ENCODE assay signal across 2 cellular contexts in the genomic region with DNA sequence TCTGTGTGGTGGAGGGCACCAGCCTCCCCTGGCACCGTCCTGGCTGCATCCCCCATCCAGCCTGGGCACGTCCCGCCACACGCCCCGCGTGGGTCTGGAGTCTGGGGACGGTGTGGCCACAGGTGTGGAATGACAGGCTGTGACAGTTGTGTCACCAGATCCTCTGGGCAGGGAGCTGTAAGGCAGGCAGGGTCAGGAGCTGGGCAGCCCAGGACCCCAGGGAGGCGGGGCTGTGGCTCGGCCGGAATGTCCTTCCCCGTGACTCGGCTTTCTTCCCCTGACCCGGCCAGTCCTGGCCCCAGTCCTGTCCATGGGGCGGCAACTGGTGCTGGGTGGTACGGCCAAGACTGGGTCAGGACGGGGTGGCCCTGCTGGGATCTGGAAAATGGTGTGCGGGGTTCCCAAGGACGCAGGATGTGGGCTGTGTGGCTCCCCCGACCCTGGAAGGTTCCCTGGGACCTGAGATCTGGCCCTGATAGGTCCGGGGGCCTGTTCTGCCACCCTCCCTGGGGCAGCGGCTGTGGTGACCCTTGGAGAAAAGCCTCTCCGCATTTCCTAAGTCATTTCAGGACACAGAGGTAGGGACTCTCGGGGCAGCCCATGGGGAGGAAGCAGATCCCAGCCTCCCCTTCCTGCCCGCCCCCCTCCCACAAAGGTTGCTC.
A peak's percentile ranks its signal among the peaks of the same experiment; 100 is the strongest.
TF ChIP-seq lines count a peak whose summit lies in the region.

No MANE protein-coding gene starts in this region.

TF ChIP-seq in IMR-90, 13 proteins besides CTCF, POLR2A, EP300 and RAD21:
- TF ChIP-seq, protein P1, sequence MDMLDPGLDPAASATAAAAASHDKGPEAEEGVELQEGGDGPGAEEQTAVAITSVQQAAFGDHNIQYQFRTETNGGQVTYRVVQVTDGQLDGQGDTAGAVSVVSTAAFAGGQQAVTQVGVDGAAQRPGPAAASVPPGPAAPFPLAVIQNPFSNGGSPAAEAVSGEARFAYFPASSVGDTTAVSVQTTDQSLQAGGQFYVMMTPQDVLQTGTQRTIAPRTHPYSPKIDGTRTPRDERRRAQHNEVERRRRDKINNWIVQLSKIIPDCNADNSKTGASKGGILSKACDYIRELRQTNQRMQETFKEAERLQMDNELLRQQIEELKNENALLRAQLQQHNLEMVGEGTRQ (IDR thresholded peaks at IDR 0.05; ENCODE audit: low read depth, low read length), result no peak
- TF ChIP-seq SMC3 (IDR thresholded peaks at IDR 0.05; ENCODE audit: low read depth, low read length) (no peak), BHLHE40 (IDR thresholded peaks at IDR 0.05; ENCODE audit: low read depth, low read length) (no peak), FOS (IDR thresholded peaks at IDR 0.05; ENCODE audit: low read depth, low read length) (no peak), CHD1 (IDR thresholded peaks at IDR 0.05; ENCODE audit: low read depth, low read length) (no peak), RFX5 (IDR thresholded peaks at IDR 0.05; ENCODE audit: low read depth, low read length) (no peak)
- TF ChIP-seq, protein P2, sequence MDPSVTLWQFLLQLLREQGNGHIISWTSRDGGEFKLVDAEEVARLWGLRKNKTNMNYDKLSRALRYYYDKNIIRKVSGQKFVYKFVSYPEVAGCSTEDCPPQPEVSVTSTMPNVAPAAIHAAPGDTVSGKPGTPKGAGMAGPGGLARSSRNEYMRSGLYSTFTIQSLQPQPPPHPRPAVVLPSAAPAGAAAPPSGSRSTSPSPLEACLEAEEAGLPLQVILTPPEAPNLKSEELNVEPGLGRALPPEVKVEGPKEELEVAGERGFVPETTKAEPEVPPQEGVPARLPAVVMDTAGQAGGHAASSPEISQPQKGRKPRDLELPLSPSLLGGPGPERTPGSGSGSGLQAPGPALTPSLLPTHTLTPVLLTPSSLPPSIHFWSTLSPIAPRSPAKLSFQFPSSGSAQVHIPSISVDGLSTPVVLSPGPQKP (IDR thresholded peaks at IDR 0.05; ENCODE audit: borderline replicate concordance, low read depth, low read length), result no peak
TF ChIP-seq in IMR-90: peak in this region for 0.

TF ChIP-seq in HepG2, 621 proteins besides CTCF, POLR2A, EP300 and RAD21 (continues in another document):
- no peak for TF ChIP-seq SRF (IDR thresholded peaks at IDR 0.05; ENCODE audit: low read depth, low read length)
- peak; percentile 50; the same call in 1 of the 2 replicates for TF ChIP-seq PHF8 (CRISPR knock-in tag; IDR thresholded peaks at IDR 0.05)
- TF ChIP-seq, protein P3, sequence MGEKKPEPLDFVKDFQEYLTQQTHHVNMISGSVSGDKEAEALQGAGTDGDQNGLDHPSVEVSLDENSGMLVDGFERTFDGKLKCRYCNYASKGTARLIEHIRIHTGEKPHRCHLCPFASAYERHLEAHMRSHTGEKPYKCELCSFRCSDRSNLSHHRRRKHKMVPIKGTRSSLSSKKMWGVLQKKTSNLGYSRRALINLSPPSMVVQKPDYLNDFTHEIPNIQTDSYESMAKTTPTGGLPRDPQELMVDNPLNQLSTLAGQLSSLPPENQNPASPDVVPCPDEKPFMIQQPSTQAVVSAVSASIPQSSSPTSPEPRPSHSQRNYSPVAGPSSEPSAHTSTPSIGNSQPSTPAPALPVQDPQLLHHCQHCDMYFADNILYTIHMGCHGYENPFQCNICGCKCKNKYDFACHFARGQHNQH (CRISPR knock-in tag; IDR thresholded peaks at IDR 0.05), result 0 out of 2 replicates have a peak, but pooled peaks have one; percentile 42
- no peak; the same call in 1 of the 2 replicates for TF ChIP-seq MEIS1 (CRISPR knock-in tag; IDR thresholded peaks at IDR 0.05; ENCODE audit: borderline replicate concordance)
- 0 out of 2 replicates have a peak, but pooled peaks have one; percentile 39 for TF ChIP-seq TP53 (CRISPR knock-in tag; conservative IDR thresholded peaks at IDR 0.05)
- 0 out of 2 replicates have a peak, but pooled peaks have one; percentile 54 for TF ChIP-seq ZNF468 (CRISPR knock-in tag; IDR thresholded peaks at IDR 0.05)
- 0 out of 2 replicates have a peak, but pooled peaks have one; percentile 12 for TF ChIP-seq RFXAP (CRISPR knock-in tag; IDR thresholded peaks at IDR 0.05; ENCODE audit: borderline replicate concordance)
- peak; percentile 67 for TF ChIP-seq MED1 (CRISPR knock-in tag; IDR thresholded peaks at IDR 0.05)
- no peak for TF ChIP-seq RFX5 (IDR thresholded peaks at IDR 0.05; ENCODE audit: low read depth, low read length)
- TF ChIP-seq MTA3 (CRISPR knock-in tag; IDR thresholded peaks at IDR 0.05), result no peak
- 0 out of 2 replicates have a peak, but pooled peaks have one; percentile 50 for TF ChIP-seq ZNF335 (CRISPR knock-in tag; IDR thresholded peaks at IDR 0.05)
- 0 out of 2 replicates have a peak, but pooled peaks have one; percentile 39 for TF ChIP-seq SIX4 (CRISPR knock-in tag; IDR thresholded peaks at IDR 0.05)
- TF ChIP-seq, protein P4, sequence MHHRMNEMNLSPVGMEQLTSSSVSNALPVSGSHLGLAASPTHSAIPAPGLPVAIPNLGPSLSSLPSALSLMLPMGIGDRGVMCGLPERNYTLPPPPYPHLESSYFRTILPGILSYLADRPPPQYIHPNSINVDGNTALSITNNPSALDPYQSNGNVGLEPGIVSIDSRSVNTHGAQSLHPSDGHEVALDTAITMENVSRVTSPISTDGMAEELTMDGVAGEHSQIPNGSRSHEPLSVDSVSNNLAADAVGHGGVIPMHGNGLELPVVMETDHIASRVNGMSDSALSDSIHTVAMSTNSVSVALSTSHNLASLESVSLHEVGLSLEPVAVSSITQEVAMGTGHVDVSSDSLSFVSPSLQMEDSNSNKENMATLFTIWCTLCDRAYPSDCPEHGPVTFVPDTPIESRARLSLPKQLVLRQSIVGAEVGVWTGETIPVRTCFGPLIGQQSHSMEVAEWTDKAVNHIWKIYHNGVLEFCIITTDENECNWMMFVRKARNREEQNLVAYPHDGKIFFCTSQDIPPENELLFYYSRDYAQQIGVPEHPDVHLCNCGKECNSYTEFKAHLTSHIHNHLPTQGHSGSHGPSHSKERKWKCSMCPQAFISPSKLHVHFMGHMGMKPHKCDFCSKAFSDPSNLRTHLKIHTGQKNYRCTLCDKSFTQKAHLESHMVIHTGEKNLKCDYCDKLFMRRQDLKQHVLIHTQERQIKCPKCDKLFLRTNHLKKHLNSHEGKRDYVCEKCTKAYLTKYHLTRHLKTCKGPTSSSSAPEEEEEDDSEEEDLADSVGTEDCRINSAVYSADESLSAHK (CRISPR knock-in tag; IDR thresholded peaks at IDR 0.05; ENCODE audit: borderline replicate concordance), result no peak
- TF ChIP-seq, protein P5, sequence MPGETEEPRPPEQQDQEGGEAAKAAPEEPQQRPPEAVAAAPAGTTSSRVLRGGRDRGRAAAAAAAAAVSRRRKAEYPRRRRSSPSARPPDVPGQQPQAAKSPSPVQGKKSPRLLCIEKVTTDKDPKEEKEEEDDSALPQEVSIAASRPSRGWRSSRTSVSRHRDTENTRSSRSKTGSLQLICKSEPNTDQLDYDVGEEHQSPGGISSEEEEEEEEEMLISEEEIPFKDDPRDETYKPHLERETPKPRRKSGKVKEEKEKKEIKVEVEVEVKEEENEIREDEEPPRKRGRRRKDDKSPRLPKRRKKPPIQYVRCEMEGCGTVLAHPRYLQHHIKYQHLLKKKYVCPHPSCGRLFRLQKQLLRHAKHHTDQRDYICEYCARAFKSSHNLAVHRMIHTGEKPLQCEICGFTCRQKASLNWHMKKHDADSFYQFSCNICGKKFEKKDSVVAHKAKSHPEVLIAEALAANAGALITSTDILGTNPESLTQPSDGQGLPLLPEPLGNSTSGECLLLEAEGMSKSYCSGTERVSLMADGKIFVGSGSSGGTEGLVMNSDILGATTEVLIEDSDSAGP (CRISPR knock-in tag; IDR thresholded peaks at IDR 0.05; ENCODE audit: borderline replicate concordance), result peak; percentile 67; the same call in 1 of the 2 replicates
- TF ChIP-seq TEAD3 (CRISPR knock-in tag; optimal IDR thresholded peaks at IDR 0.05; ENCODE audit: borderline replicate concordance), result peak; percentile 95
- TF ChIP-seq FOXO1 (CRISPR knock-in tag; IDR thresholded peaks at IDR 0.05), result peak; percentile 8
- TF ChIP-seq FOXA1 (IDR thresholded peaks at IDR 0.05), result no peak
- TF ChIP-seq FOXA1 (CRISPR knock-in tag; IDR thresholded peaks at IDR 0.05), result peak; percentile 6; the same call in 1 of the 2 replicates
- TF ChIP-seq, protein P6, sequence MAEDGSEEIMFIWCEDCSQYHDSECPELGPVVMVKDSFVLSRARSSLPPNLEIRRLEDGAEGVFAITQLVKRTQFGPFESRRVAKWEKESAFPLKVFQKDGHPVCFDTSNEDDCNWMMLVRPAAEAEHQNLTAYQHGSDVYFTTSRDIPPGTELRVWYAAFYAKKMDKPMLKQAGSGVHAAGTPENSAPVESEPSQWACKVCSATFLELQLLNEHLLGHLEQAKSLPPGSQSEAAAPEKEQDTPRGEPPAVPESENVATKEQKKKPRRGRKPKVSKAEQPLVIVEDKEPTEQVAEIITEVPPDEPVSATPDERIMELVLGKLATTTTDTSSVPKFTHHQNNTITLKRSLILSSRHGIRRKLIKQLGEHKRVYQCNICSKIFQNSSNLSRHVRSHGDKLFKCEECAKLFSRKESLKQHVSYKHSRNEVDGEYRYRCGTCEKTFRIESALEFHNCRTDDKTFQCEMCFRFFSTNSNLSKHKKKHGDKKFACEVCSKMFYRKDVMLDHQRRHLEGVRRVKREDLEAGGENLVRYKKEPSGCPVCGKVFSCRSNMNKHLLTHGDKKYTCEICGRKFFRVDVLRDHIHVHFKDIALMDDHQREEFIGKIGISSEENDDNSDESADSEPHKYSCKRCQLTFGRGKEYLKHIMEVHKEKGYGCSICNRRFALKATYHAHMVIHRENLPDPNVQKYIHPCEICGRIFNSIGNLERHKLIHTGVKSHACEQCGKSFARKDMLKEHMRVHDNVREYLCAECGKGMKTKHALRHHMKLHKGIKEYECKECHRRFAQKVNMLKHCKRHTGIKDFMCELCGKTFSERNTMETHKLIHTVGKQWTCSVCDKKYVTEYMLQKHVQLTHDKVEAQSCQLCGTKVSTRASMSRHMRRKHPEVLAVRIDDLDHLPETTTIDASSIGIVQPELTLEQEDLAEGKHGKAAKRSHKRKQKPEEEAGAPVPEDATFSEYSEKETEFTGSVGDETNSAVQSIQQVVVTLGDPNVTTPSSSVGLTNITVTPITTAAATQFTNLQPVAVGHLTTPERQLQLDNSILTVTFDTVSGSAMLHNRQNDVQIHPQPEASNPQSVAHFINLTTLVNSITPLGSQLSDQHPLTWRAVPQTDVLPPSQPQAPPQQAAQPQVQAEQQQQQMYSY (CRISPR knock-in tag; IDR thresholded peaks at IDR 0.05), result 0 out of 2 replicates have a peak, but pooled peaks have one; percentile 28
- TF ChIP-seq, protein P7, sequence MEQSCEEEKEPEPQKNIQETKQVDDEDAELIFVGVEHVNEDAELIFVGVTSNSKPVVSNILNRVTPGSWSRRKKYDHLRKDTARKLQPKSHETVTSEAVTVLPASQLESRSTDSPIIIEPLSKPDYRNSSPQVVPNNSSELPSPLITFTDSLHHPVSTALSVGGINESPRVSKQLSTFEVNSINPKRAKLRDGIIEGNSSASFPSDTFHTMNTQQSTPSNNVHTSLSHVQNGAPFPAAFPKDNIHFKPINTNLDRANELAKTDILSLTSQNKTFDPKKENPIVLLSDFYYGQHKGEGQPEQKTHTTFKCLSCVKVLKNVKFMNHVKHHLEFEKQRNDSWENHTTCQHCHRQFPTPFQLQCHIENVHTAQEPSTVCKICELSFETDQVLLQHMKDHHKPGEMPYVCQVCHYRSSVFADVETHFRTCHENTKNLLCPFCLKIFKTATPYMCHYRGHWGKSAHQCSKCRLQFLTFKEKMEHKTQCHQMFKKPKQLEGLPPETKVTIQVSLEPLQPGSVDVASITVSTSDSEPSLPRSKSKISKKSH (CRISPR knock-in tag; IDR thresholded peaks at IDR 0.05; ENCODE audit: borderline replicate concordance), result 0 out of 2 replicates have a peak, but pooled peaks have one; percentile 48
- TF ChIP-seq, protein P8, sequence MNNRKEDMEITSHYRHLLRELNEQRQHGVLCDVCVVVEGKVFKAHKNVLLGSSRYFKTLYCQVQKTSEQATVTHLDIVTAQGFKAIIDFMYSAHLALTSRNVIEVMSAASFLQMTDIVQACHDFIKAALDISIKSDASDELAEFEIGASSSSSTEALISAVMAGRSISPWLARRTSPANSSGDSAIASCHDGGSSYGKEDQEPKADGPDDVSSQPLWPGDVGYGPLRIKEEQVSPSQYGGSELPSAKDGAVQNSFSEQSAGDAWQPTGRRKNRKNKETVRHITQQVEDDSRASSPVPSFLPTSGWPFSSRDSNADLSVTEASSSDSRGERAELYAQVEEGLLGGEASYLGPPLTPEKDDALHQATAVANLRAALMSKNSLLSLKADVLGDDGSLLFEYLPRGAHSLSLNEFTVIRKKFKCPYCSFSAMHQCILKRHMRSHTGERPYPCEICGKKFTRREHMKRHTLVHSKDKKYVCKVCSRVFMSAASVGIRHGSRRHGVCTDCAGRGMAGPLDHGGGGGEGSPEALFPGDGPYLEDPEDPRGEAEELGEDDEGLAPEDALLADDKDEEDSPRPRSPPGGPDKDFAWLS (CRISPR knock-in tag; IDR thresholded peaks at IDR 0.05; ENCODE audit: borderline replicate concordance), result 0 out of 2 replicates have a peak, but pooled peaks have one; percentile 10
- no peak for TF ChIP-seq LCORL (IDR thresholded peaks at IDR 0.05)
- TF ChIP-seq LCORL (CRISPR knock-in tag; IDR thresholded peaks at IDR 0.05), result peak; percentile 43; the same call in 1 of the 2 replicates
- TF ChIP-seq PRPF4 (IDR thresholded peaks at IDR 0.05; ENCODE audit: low read depth, low read length, poor library complexity, severe bottlenecking), result no peak
- TF ChIP-seq, protein P9, sequence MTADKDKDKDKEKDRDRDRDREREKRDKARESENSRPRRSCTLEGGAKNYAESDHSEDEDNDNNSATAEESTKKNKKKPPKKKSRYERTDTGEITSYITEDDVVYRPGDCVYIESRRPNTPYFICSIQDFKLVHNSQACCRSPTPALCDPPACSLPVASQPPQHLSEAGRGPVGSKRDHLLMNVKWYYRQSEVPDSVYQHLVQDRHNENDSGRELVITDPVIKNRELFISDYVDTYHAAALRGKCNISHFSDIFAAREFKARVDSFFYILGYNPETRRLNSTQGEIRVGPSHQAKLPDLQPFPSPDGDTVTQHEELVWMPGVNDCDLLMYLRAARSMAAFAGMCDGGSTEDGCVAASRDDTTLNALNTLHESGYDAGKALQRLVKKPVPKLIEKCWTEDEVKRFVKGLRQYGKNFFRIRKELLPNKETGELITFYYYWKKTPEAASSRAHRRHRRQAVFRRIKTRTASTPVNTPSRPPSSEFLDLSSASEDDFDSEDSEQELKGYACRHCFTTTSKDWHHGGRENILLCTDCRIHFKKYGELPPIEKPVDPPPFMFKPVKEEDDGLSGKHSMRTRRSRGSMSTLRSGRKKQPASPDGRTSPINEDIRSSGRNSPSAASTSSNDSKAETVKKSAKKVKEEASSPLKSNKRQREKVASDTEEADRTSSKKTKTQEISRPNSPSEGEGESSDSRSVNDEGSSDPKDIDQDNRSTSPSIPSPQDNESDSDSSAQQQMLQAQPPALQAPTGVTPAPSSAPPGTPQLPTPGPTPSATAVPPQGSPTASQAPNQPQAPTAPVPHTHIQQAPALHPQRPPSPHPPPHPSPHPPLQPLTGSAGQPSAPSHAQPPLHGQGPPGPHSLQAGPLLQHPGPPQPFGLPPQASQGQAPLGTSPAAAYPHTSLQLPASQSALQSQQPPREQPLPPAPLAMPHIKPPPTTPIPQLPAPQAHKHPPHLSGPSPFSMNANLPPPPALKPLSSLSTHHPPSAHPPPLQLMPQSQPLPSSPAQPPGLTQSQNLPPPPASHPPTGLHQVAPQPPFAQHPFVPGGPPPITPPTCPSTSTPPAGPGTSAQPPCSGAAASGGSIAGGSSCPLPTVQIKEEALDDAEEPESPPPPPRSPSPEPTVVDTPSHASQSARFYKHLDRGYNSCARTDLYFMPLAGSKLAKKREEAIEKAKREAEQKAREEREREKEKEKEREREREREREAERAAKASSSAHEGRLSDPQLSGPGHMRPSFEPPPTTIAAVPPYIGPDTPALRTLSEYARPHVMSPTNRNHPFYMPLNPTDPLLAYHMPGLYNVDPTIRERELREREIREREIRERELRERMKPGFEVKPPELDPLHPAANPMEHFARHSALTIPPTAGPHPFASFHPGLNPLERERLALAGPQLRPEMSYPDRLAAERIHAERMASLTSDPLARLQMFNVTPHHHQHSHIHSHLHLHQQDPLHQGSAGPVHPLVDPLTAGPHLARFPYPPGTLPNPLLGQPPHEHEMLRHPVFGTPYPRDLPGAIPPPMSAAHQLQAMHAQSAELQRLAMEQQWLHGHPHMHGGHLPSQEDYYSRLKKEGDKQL (CRISPR knock-in tag; IDR thresholded peaks at IDR 0.05; ENCODE audit: low read depth), result no peak
- TF ChIP-seq AGO1 (IDR thresholded peaks at IDR 0.05; ENCODE audit: low read depth, low read length, poor library complexity, severe bottlenecking), result peak; percentile 43
- peak; percentile 87 for TF ChIP-seq EED (CRISPR knock-in tag; IDR thresholded peaks at IDR 0.05)
